In the genomic region with DNA sequence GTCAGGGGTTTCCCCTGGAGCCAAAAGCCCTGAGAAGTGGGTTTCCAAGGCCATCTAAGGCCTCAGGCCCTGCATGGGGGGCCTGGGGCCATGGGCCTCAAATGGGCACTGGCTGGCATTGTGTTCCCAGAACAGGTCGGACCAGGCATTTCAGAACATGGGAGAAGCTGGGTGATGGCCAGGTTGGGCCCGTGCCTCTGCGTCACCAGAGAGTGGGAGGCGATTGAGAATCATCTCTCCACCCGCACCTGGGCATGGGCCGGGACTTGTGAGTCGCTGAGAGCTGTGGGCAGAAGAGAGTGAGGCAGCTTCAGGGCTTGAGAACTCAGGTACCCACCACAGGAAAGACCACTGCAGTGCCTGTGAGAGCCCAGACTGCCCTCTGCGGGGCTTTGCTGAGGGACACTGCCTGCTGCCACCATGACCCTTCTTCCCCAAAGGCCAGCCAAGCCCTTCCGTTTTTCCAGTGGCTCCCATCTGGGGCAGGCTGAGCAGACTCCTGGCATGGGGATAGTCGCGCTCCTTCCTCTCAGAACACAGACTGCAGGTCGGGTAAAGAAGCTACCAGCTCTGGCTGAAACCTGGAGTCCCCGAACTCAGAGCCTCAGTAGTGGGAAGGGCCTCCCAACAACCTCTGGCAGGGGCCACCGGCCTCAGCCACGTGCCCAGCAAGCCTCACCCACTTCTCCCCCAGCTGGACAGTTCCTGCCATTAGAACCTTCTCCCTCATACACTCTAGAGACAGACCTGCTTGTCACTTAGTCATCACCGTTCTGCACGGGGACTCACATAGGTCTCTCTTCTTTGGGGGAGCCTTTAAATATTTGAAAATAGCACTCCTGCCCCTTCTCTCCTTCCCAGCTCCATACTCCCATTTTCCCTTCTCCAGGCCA, we compare ENCODE assay signal across 11 cellular contexts. TPM values are rescaled to one million over a fixed set of nuclear protein-coding genes. Genes with fewer than 3 reads are reported as not detected.
A peak's percentile ranks its signal among the peaks of the same experiment; 100 is the strongest.
DNase-seq lines count a peak whose midpoint lies in the region; ATAC-seq, FAIRE-seq and TF ChIP-seq lines count a peak whose summit lies in the region.
"Had no signal": no experiment of that assay in that cellular context is flagged by ENCODE, and none has a peak within 500 bp of the region (broad histone marks: within the 10 kb centered on the region; RNA-seq: fewer than 3 reads in every experiment).

No MANE protein-coding gene starts in this region.

- H4K20me1 ChIP-seq in astrocyte (ENCODE audit: insufficient read depth, low read length) (peaks cover 5% of the 10 kb centered on the region), hepatocyte (ENCODE audit: insufficient read depth, poor library complexity, severe bottlenecking) (no peaks in the 10 kb centered on the region)

- no peak overlapping the region for H3K9ac ChIP-seq in astrocyte (ENCODE audit: low read length)

- H3K36me3 Mint-ChIP-seq in astrocyte (ENCODE audit: low read depth, unreplicated experiment) (no peaks in the 10 kb centered on the region), mesothelial cell of epicardium (no peaks in the 10 kb centered on the region)

- H3K4me3 Mint-ChIP-seq in astrocyte (ENCODE audit: unreplicated experiment) (no peak overlapping the region), mesothelial cell of epicardium (peak overlapping the region; percentile 61)

- intact Hi-C loops in left ventricle myocardium inferior (cut with micrococcal nuclease): no loop called here

- H3K4me1 Mint-ChIP-seq in astrocyte (ENCODE audit: low read depth, unreplicated experiment) (no peaks in the 10 kb centered on the region), mesothelial cell of epicardium (no peaks in the 10 kb centered on the region)

- H3K27me3 Mint-ChIP-seq in astrocyte (ENCODE audit: low read depth, unreplicated experiment): peaks cover 52% of the 10 kb centered on the region
- peaks cover 78% of the 10 kb centered on the region for H3K27me3 Mint-ChIP-seq in mesothelial cell of epicardium (ENCODE audit: low read depth)

- DNase-seq in ACHN (peak; percentile 21), GM13977 (ENCODE audit: low spot score) (peak; percentile 12), astrocyte (ENCODE audit: low read depth) (no peak), mesothelial cell of epicardium (ENCODE audit: low spot score in 2 of 2, unreplicated experiment in 2 of 2) (peak in 1 of 2 experiments; percentile 34), hepatocyte (ENCODE audit: low spot score) (no peak), retina (no peak), left ventricle myocardium inferior (no peak)
- DNase-seq: NCI-H524 treated with DMSO at 0.1 percent for 48 hours had no signal

- H3K9me3 ChIP-seq in astrocyte (ENCODE audit: insufficient read depth, low read depth, low read length) (no peaks in the 10 kb centered on the region), hepatocyte (ENCODE audit: low read depth) (no peaks in the 10 kb centered on the region), left ventricle myocardium inferior (replicated peaks) (no peaks in the 10 kb centered on the region)

- peak overlapping the region; percentile 19 for H3K27ac Mint-ChIP-seq in astrocyte (ENCODE audit: unreplicated experiment)
- no peak overlapping the region for H3K27ac Mint-ChIP-seq in mesothelial cell of epicardium

- no peaks in the 10 kb centered on the region for H3K4me1 ChIP-seq in astrocyte (ENCODE audit: insufficient read depth, low read length)
- H3K4me1 ChIP-seq in hepatocyte (ENCODE audit: insufficient read depth): peaks cover 4% of the 10 kb centered on the region
- H3K4me1 ChIP-seq in left ventricle myocardium inferior: peaks cover 22% of the 10 kb centered on the region

- H3K4me2 ChIP-seq in astrocyte (ENCODE audit: low read length): no peak overlapping the region
- H3K4me2 ChIP-seq in hepatocyte: no peak overlapping the region

- H3K36me3 ChIP-seq in astrocyte (ENCODE audit: insufficient read depth, low read length) (no peaks in the 10 kb centered on the region), hepatocyte (replicated peaks; ENCODE audit: insufficient read depth, low read depth) (no peaks in the 10 kb centered on the region), left ventricle myocardium inferior (no peaks in the 10 kb centered on the region)

- no peaks in the 10 kb centered on the region for H3K9me2 ChIP-seq in hepatocyte (replicated peaks; ENCODE audit: insufficient read depth)

- H2AFZ ChIP-seq in astrocyte (ENCODE audit: low read depth, low read length) (no peak overlapping the region), hepatocyte (no peak overlapping the region)

- H3K79me2 ChIP-seq in astrocyte (ENCODE audit: insufficient read depth, low read length): no peaks in the 10 kb centered on the region
- no peaks in the 10 kb centered on the region for H3K79me2 ChIP-seq in hepatocyte

- WGBS in hepatocyte (ENCODE audit: low lambda C conversion rate, missing lambda C conversion rate): 85% methylated on average over 17 of the region's 17 CpGs

- H3K9me3 Mint-ChIP-seq in astrocyte (ENCODE audit: unreplicated experiment) (no peaks in the 10 kb centered on the region), mesothelial cell of epicardium (no peaks in the 10 kb centered on the region)

- no peak overlapping the region for H3K4me3 ChIP-seq in astrocyte (ENCODE audit: insufficient read depth, low read depth, low read length)
- H3K4me3 ChIP-seq in hepatocyte: no peak overlapping the region
- H3K4me3 ChIP-seq in left ventricle myocardium inferior: no peak overlapping the region

- H3K27me3 ChIP-seq in astrocyte (ENCODE audit: insufficient read depth, low read length) (peaks cover 14% of the 10 kb centered on the region), hepatocyte (peaks cover 51% of the 10 kb centered on the region), left ventricle myocardium inferior (ENCODE audit: low read depth) (peaks cover 78% of the 10 kb centered on the region)

- H3K27ac ChIP-seq in astrocyte (ENCODE audit: low read depth, low read length) (no peak overlapping the region), hepatocyte (no peak overlapping the region), left ventricle myocardium inferior (replicated peaks) (no peak overlapping the region)
- H3K27ac ChIP-seq: SK-N-MC had no signal

- ATAC-seq in HG03280 (IDR thresholded peaks at IDR 0.05; ENCODE audit: unreplicated experiment): no peak

- in situ Hi-C loops in ACHN (cut with HindIII; ENCODE audit: low pct_ligation_motif_present, low pct_unique_long_range_greater_than_20kb, low sequenced_read_pairs) (no loop called here), GM13977 (cut with MboI; ENCODE audit: low pct_unique_long_range_greater_than_20kb, low sequenced_read_pairs, unreplicated experiment) (no loop called here)

- FAIRE-seq in astrocyte (lab: Jason Lieb, UNC): no peak

- no peak for TF ChIP-seq CTCF in GM13977 (IDR thresholded peaks at IDR 0.05; ENCODE audit: extremely low read depth, insufficient read depth, missing control alignments)
- TF ChIP-seq CTCF in astrocyte (IDR thresholded peaks at IDR 0.05; ENCODE audit: insufficient read depth, low read depth, low read length): no peak
- no peak for TF ChIP-seq CTCF in mesothelial cell of epicardium (IDR thresholded peaks at IDR 0.05; ENCODE audit: unreplicated experiment)
- TF ChIP-seq CTCF in hepatocyte (IDR thresholded peaks at IDR 0.05; ENCODE audit: poor library complexity): no peak
- no peak for TF ChIP-seq CTCF in left ventricle myocardium inferior (IDR thresholded peaks at IDR 0.05; ENCODE audit: borderline replicate concordance)

RNA-seq across cellular contexts. Expression of gene RAB11FIP4, which starts 1.6 kb away (rescaled TPM):
- 1.9 and 4.4 TPM in 2 replicates for total RNA-seq in astrocyte
- 21.1 to 21.8 TPM (median 21.2 TPM) in 3 replicates for total RNA-seq in mesothelial cell of epicardium
- total RNA-seq in hepatocyte: 35.6 and 36.7 TPM in 2 replicates
- 22.0 and 25.8 TPM in 2 replicates for polyA plus RNA-seq in hepatocyte
- 8.3 TPM for total RNA-seq in left ventricle myocardium inferior
- total RNA-seq: dermis microvascular lymphatic vessel endothelial cell had no signal

Comparison
In these comparisons a context has a peak if more than half of its experiments do, and no peak if none do; other contexts are left out.
1. DNase-seq: peak in ACHN (single experiment) and GM13977 (single experiment); none in astrocyte (single experiment), hepatocyte (single experiment), retina (single experiment) and left ventricle myocardium inferior (single experiment).